ENCODE assay signal across 7 cellular contexts in genomic region chr12:76332606-76333005, GRCh38.
"Had no signal": no experiment of that assay in that cellular context is flagged by ENCODE, and none has a peak within 500 bp of the region (broad histone marks: within the 10 kb centered on the region; RNA-seq: fewer than 3 reads in every experiment).

No MANE protein-coding gene starts in this region.

- FAIRE-seq: HepG2, HTR-8/SVneo had no signal

- ATAC-seq: HepG2 had no signal

- H3K9ac ChIP-seq: KMS-11 had no signal

- DNase-seq: IMR-90, KBM-7, KG1 had no signal

- H3K4me2 ChIP-seq: KMS-11 had no signal

- H3K27ac ChIP-seq: HL-60, KMS-11 had no signal
